Comparison of ENCODE assay signal across 24 cellular contexts in genomic region chr3:162996368-162996767, GRCh38.
"Had no signal": no experiment of that assay in that cellular context is flagged by ENCODE, and none has a peak within 500 bp of the region (broad histone marks: within the 10 kb centered on the region; RNA-seq: fewer than 3 reads in every experiment).

No MANE protein-coding gene starts in this region.

- H3K27me3 ChIP-seq: gastrocnemius medialis, suprapubic skin, transverse colon, upper lobe of right lung, uterus had no signal

- H3K9me3 ChIP-seq: gastrocnemius medialis, transverse colon had no signal

- H3K4me1 ChIP-seq: gastrocnemius medialis, lower lobe of right lung, psoas muscle, suprapubic skin, transverse colon, upper lobe of right lung had no signal

- H3K4me3 ChIP-seq: coronary artery, gastrocnemius medialis, lower lobe of right lung, psoas muscle, smooth muscle cell, suprapubic skin, transverse colon, upper lobe of right lung, uterus had no signal

- H3K36me3 ChIP-seq: gastrocnemius medialis, lower lobe of right lung, suprapubic skin, transverse colon, upper lobe of right lung, uterus had no signal

- H3K4me2 ChIP-seq: smooth muscle cell had no signal

- ATAC-seq: gastrocnemius medialis; left ventricle myocardium superior; lower lobe of right lung; naive thymus-derived CD8-positive, alpha-beta T cell; psoas muscle; right cardiac atrium; stimulated activated naive CD8-positive, alpha-beta T cell treated with anti-CD3 and anti-CD28 coated beads, Interleukin-15, amount 100 ng/mL, for 72 hours; upper lobe of right lung had no signal

- DNase-seq: dermis blood vessel endothelial cell; effector memory CD4-positive, alpha-beta T cell; gastrocnemius medialis; head of caudate nucleus; left ventricle myocardium superior; lower lobe of right lung; naive thymus-derived CD8-positive, alpha-beta T cell; nephron progenitor cell; nucleus accumbens; posterior cingulate gyrus; psoas muscle; right cardiac atrium; stimulated activated CD4-positive, alpha-beta T cell treated with anti-CD3 and anti-CD28 coated beads, Interleukin-12 subunit alpha, Interleukin-12 subunit beta, amount 100 ng/mL, for 4 hours; stimulated activated CD4-positive, alpha-beta T cell treated with anti-CD3 and anti-CD28 coated beads, Interleukin-1b, Interleukin-23, amount 100 ng/mL, for 48 hours; stimulated activated CD4-positive, alpha-beta T cell treated with anti-CD3 and anti-CD28 coated beads, Interleukin-4, amount 100 ng/mL, for 1 hour; stimulated activated CD8-positive, alpha-beta memory T cell treated with anti-CD3 and anti-CD28 coated beads, Interleukin-4, amount 100 ng/mL, for 48 hours; stimulated activated naive CD4-positive, alpha-beta T cell; stimulated activated naive CD8-positive, alpha-beta T cell treated with anti-CD3 and anti-CD28 coated beads, Interleukin-15, amount 100 ng/mL, for 72 hours; transverse colon; upper lobe of right lung; uterus had no signal

- H3K27ac ChIP-seq: coronary artery, gastrocnemius medialis, lower lobe of right lung, psoas muscle, suprapubic skin, transverse colon, upper lobe of right lung, uterus had no signal
